In genomic region chr1:28232558-28233263, GRCh38 we compare ENCODE assay signal across 1 cellular context.
TF ChIP-seq lines count a peak whose summit lies in the region.

Gene DNAJC8 (minus strand): TSS chr1:28233029. CDS start chr1:28232998, 31 bp downstream.

TF ChIP-seq in GM12878, 131 proteins besides CTCF, POLR2A, EP300 and RAD21 (continued from another document and continues in another):
- peak; percentile 70 for TF ChIP-seq FOS (IDR thresholded peaks at IDR 0.05; ENCODE audit: borderline replicate concordance, extremely low read depth, insufficient read length)
- TF ChIP-seq PBX3 (IDR thresholded peaks at IDR 0.05; ENCODE audit: insufficient replicate concordance, low read depth, low read length), result no peak
- 0 out of 2 replicates have a peak, but pooled peaks have one; percentile 31 for TF ChIP-seq GATAD2B (conservative IDR thresholded peaks at IDR 0.05; ENCODE audit: low read depth)
- TF ChIP-seq, protein P1, sequence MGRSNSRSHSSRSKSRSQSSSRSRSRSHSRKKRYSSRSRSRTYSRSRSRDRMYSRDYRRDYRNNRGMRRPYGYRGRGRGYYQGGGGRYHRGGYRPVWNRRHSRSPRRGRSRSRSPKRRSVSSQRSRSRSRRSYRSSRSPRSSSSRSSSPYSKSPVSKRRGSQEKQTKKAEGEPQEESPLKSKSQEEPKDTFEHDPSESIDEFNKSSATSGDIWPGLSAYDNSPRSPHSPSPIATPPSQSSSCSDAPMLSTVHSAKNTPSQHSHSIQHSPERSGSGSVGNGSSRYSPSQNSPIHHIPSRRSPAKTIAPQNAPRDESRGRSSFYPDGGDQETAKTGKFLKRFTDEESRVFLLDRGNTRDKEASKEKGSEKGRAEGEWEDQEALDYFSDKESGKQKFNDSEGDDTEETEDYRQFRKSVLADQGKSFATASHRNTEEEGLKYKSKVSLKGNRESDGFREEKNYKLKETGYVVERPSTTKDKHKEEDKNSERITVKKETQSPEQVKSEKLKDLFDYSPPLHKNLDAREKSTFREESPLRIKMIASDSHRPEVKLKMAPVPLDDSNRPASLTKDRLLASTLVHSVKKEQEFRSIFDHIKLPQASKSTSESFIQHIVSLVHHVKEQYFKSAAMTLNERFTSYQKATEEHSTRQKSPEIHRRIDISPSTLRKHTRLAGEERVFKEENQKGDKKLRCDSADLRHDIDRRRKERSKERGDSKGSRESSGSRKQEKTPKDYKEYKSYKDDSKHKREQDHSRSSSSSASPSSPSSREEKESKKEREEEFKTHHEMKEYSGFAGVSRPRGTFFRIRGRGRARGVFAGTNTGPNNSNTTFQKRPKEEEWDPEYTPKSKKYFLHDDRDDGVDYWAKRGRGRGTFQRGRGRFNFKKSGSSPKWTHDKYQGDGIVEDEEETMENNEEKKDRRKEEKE (IDR thresholded peaks at IDR 0.05), result no peak
- TF ChIP-seq CHD1 (IDR thresholded peaks at IDR 0.05; ENCODE audit: low read depth, low read length), result peak; percentile 46; the same call in 1 of the 2 replicates
- no peak for TF ChIP-seq ZZZ3 (IDR thresholded peaks at IDR 0.05; ENCODE audit: control insufficient read depth, insufficient read length, low read depth)
- TF ChIP-seq ZBTB11 (CRISPR knock-in tag; IDR thresholded peaks at IDR 0.05), result no peak
- TF ChIP-seq, protein P2, sequence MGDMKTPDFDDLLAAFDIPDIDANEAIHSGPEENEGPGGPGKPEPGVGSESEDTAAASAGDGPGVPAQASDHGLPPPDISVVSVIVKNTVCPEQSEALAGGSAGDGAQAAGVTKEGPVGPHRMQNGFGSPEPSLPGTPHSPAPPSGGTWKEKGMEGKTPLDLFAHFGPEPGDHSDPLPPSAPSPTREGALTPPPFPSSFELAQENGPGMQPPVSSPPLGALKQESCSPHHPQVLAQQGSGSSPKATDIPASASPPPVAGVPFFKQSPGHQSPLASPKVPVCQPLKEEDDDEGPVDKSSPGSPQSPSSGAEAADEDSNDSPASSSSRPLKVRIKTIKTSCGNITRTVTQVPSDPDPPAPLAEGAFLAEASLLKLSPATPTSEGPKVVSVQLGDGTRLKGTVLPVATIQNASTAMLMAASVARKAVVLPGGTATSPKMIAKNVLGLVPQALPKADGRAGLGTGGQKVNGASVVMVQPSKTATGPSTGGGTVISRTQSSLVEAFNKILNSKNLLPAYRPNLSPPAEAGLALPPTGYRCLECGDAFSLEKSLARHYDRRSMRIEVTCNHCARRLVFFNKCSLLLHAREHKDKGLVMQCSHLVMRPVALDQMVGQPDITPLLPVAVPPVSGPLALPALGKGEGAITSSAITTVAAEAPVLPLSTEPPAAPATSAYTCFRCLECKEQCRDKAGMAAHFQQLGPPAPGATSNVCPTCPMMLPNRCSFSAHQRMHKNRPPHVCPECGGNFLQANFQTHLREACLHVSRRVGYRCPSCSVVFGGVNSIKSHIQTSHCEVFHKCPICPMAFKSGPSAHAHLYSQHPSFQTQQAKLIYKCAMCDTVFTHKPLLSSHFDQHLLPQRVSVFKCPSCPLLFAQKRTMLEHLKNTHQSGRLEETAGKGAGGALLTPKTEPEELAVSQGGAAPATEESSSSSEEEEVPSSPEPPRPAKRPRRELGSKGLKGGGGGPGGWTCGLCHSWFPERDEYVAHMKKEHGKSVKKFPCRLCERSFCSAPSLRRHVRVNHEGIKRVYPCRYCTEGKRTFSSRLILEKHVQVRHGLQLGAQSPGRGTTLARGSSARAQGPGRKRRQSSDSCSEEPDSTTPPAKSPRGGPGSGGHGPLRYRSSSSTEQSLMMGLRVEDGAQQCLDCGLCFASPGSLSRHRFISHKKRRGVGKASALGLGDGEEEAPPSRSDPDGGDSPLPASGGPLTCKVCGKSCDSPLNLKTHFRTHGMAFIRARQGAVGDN (IDR thresholded peaks at IDR 0.05), result no peak
- peak; percentile 52 for TF ChIP-seq MEF2B (IDR thresholded peaks at IDR 0.05; ENCODE audit: partially characterized antibody, poor library complexity, severe bottlenecking)
- TF ChIP-seq, protein P3, sequence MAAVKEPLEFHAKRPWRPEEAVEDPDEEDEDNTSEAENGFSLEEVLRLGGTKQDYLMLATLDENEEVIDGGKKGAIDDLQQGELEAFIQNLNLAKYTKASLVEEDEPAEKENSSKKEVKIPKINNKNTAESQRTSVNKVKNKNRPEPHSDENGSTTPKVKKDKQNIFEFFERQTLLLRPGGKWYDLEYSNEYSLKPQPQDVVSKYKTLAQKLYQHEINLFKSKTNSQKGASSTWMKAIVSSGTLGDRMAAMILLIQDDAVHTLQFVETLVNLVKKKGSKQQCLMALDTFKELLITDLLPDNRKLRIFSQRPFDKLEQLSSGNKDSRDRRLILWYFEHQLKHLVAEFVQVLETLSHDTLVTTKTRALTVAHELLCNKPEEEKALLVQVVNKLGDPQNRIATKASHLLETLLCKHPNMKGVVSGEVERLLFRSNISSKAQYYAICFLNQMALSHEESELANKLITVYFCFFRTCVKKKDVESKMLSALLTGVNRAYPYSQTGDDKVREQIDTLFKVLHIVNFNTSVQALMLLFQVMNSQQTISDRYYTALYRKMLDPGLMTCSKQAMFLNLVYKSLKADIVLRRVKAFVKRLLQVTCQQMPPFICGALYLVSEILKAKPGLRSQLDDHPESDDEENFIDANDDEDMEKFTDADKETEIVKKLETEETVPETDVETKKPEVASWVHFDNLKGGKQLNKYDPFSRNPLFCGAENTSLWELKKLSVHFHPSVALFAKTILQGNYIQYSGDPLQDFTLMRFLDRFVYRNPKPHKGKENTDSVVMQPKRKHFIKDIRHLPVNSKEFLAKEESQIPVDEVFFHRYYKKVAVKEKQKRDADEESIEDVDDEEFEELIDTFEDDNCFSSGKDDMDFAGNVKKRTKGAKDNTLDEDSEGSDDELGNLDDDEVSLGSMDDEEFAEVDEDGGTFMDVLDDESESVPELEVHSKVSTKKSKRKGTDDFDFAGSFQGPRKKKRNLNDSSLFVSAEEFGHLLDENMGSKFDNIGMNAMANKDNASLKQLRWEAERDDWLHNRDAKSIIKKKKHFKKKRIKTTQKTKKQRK (IDR thresholded peaks at IDR 0.05; ENCODE audit: low read depth, low read length), result no peak
- TF ChIP-seq, protein P4, sequence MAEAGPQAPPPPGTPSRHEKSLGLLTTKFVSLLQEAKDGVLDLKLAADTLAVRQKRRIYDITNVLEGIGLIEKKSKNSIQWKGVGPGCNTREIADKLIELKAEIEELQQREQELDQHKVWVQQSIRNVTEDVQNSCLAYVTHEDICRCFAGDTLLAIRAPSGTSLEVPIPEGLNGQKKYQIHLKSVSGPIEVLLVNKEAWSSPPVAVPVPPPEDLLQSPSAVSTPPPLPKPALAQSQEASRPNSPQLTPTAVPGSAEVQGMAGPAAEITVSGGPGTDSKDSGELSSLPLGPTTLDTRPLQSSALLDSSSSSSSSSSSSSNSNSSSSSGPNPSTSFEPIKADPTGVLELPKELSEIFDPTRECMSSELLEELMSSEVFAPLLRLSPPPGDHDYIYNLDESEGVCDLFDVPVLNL (IDR thresholded peaks at IDR 0.05; ENCODE audit: low read depth, low read length), result no peak
- no peak for TF ChIP-seq EED (IDR thresholded peaks at IDR 0.05; ENCODE audit: low read depth)
- TF ChIP-seq SREBF1 (IDR thresholded peaks at IDR 0.05; ENCODE audit: low read length), result peak; percentile 6; the same call in 1 of the 2 replicates
- TF ChIP-seq, protein P5, sequence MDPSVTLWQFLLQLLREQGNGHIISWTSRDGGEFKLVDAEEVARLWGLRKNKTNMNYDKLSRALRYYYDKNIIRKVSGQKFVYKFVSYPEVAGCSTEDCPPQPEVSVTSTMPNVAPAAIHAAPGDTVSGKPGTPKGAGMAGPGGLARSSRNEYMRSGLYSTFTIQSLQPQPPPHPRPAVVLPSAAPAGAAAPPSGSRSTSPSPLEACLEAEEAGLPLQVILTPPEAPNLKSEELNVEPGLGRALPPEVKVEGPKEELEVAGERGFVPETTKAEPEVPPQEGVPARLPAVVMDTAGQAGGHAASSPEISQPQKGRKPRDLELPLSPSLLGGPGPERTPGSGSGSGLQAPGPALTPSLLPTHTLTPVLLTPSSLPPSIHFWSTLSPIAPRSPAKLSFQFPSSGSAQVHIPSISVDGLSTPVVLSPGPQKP (IDR thresholded peaks at IDR 0.05; ENCODE audit: low read depth, low read length), result no peak
- no peak for TF ChIP-seq CBFB (IDR thresholded peaks at IDR 0.05; ENCODE audit: low read depth)
- TF ChIP-seq MEF2A (IDR thresholded peaks at IDR 0.05; ENCODE audit: insufficient read depth, low read depth, low read length), result 0 out of 2 replicates have a peak, but pooled peaks have one; percentile 14
- no peak for TF ChIP-seq TCF3 (IDR thresholded peaks at IDR 0.05; ENCODE audit: borderline replicate concordance, insufficient read depth, low read depth, low read length)
- no peak for TF ChIP-seq KAT2A (conservative IDR thresholded peaks at IDR 0.05; ENCODE audit: control insufficient read depth, low read depth, low read length)
- peak; percentile 64 for TF ChIP-seq IKZF1 (conservative IDR thresholded peaks at IDR 0.05)
- TF ChIP-seq IRF4 (IDR thresholded peaks at IDR 0.05; ENCODE audit: low read depth, low read length), result no peak
- TF ChIP-seq, protein P6, sequence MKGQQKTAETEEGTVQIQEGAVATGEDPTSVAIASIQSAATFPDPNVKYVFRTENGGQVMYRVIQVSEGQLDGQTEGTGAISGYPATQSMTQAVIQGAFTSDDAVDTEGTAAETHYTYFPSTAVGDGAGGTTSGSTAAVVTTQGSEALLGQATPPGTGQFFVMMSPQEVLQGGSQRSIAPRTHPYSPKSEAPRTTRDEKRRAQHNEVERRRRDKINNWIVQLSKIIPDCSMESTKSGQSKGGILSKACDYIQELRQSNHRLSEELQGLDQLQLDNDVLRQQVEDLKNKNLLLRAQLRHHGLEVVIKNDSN (IDR thresholded peaks at IDR 0.05; ENCODE audit: borderline replicate concordance, extremely low read length, insufficient read depth, low read depth, low read length), result peak; percentile 97
- no peak for TF ChIP-seq PKNOX1 (IDR thresholded peaks at IDR 0.05)
- no peak for TF ChIP-seq ZNF592 (IDR thresholded peaks at IDR 0.05)
